In the genomic region with DNA sequence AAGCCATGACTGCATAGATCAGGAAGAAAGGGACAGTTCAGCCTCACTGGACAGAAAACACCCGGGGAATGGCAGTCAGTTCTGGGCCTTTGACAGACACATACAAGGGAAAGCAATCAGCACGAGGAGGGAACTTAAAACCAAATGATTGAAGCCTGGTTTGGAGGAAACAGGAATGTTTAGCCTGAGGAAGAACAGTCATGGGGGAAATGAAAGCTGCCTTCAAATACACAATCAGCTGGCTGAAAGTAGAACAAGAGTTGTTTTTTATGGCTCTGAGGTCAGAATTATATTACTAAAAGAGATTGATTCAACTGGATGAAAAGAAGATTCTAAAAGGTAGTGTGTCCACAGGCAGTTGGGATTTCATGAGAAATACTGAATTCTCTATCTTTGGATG, we compare ENCODE assay signal across 24 cellular contexts.
DNase-seq lines count a peak whose midpoint lies in the region; ATAC-seq lines count a peak whose summit lies in the region.
"Had no signal": no experiment of that assay in that cellular context is flagged by ENCODE, and none has a peak within 500 bp of the region (broad histone marks: within the 10 kb centered on the region; RNA-seq: fewer than 3 reads in every experiment).

No MANE protein-coding gene starts in this region.

- H3K27me3 Mint-ChIP-seq in activated CD4-positive, alpha-beta T cell treated with anti-CD3 and anti-CD28 coated beads for 36 hours = peaks cover 2% of the 10 kb centered on the region
- H3K27me3 Mint-ChIP-seq: activated CD8-positive, alpha-beta T cell treated with anti-CD3 and anti-CD28 coated beads for 36 hours had no signal

- CTCF ChIA-PET in activated CD4-positive, alpha-beta T cell treated with anti-CD3 and anti-CD28 coated beads for 36 hours (lab: Charles Lee) = interaction anchor here (0.6 kb wide), 1 partner anchor 57 kb away, joined by 3 read pairs; no protein-coding TSS in a partner anchor

- no peak overlapping the region for H4K5ac ChIP-seq in mesendoderm (ENCODE audit: low read length)

- H3K36me3 ChIP-seq in SJSA1 = no peaks in the 10 kb centered on the region
- H3K36me3 ChIP-seq in ectodermal cell (ENCODE audit: control insufficient read depth, insufficient read depth, low read length) = no peaks in the 10 kb centered on the region
- no peaks in the 10 kb centered on the region for H3K36me3 ChIP-seq in mesendoderm (ENCODE audit: control insufficient read depth, insufficient read depth, low read length)
- H3K36me3 ChIP-seq: WERI-Rb-1 had no signal

- no peak overlapping the region for H3K4me3 Mint-ChIP-seq in activated CD4-positive, alpha-beta T cell treated with anti-CD3 and anti-CD28 coated beads for 36 hours
- H3K4me3 Mint-ChIP-seq: activated CD8-positive, alpha-beta T cell treated with anti-CD3 and anti-CD28 coated beads for 36 hours; activated T-cell treated with anti-CD3 and anti-CD28 coated beads, Interleukin-2, amount 50 U/mL, for 72 hours; CD4-positive, CD25-positive, alpha-beta regulatory T cell; neural crest cell had no signal

- H3K56ac ChIP-seq in mesendoderm (ENCODE audit: low read length) = no peak overlapping the region

- no peak for ATAC-seq in activated CD4-positive, alpha-beta T cell treated with anti-CD3 and anti-CD28 coated beads for 36 hours
- ATAC-seq: activated CD8-positive, alpha-beta T cell treated with anti-CD3 and anti-CD28 coated beads for 36 hours; activated naive CD4-positive, alpha-beta T cell treated with anti-CD3 and anti-CD28 coated beads, Interleukin-2, amount 50 U/mL, for 72 hours; activated T-cell treated with anti-CD3 and anti-CD28 coated beads, Interleukin-2, amount 50 U/mL, for 72 hours had no signal

- intact Hi-C loops in activated CD4-positive, alpha-beta T cell treated with anti-CD3 and anti-CD28 coated beads for 36 hours (cut with DNase I, micrococcal nuclease) = no loop called here

- H3K4me1 ChIP-seq in SJSA1 (replicated peaks) = peaks cover 7% of the 10 kb centered on the region
- peaks cover 3% of the 10 kb centered on the region for H3K4me1 ChIP-seq in ectodermal cell (ENCODE audit: control insufficient read depth, insufficient read depth, low read length)
- no peaks in the 10 kb centered on the region for H3K4me1 ChIP-seq in mesendoderm (ENCODE audit: control insufficient read depth, low read depth, low read length)

- H3K4ac ChIP-seq in mesendoderm (ENCODE audit: low read depth, low read length) = no peak overlapping the region

- H3K18ac ChIP-seq in mesendoderm (ENCODE audit: low read length) = no peak overlapping the region

- no peak overlapping the region for H3K4me3 ChIP-seq in SJSA1
- no peak overlapping the region for H3K4me3 ChIP-seq in ectodermal cell (ENCODE audit: insufficient read depth, low read depth, low read length)
- no peak overlapping the region for H3K4me3 ChIP-seq in mesendoderm (ENCODE audit: low read length)

- no peaks in the 10 kb centered on the region for H3K36me3 Mint-ChIP-seq in activated CD4-positive, alpha-beta T cell treated with anti-CD3 and anti-CD28 coated beads for 36 hours (ENCODE audit: low read depth)
- H3K36me3 Mint-ChIP-seq: activated naive CD4-positive, alpha-beta T cell treated with anti-CD3 and anti-CD28 coated beads, Interleukin-2, amount 50 U/mL, for 72 hours; CD4-positive, CD25-positive, alpha-beta regulatory T cell had no signal

- POLR2A ChIA-PET in activated CD4-positive, alpha-beta T cell treated with anti-CD3 and anti-CD28 coated beads for 36 hours (lab: Charles Lee) = no interaction called here

- no peak overlapping the region for H2BK120ac ChIP-seq in mesendoderm (ENCODE audit: low read depth, low read length)

- no peak overlapping the region for H3K27ac Mint-ChIP-seq in activated CD4-positive, alpha-beta T cell treated with anti-CD3 and anti-CD28 coated beads for 36 hours
- H3K27ac Mint-ChIP-seq: activated CD8-positive, alpha-beta T cell treated with anti-CD3 and anti-CD28 coated beads for 36 hours; activated naive CD4-positive, alpha-beta T cell treated with anti-CD3 and anti-CD28 coated beads, Interleukin-2, amount 50 U/mL, for 72 hours; activated T-cell treated with anti-CD3 and anti-CD28 coated beads, Interleukin-2, amount 50 U/mL, for 72 hours; CD4-positive, CD25-positive, alpha-beta regulatory T cell had no signal

- H3K4me2 ChIP-seq in mesendoderm (ENCODE audit: low read length) = no peak overlapping the region

- H4K8ac ChIP-seq in mesendoderm (ENCODE audit: low read depth, low read length) = no peak overlapping the region

- H3K27ac ChIP-seq in SJSA1 (peak overlapping the region; percentile 19; the same call in 1 of the 2 replicates), ectodermal cell (ENCODE audit: insufficient read depth, low read depth, low read length, poor library complexity, severe bottlenecking) (peak overlapping the region; percentile 9), mesendoderm (ENCODE audit: low read depth, low read length) (no peak overlapping the region)
- H3K27ac ChIP-seq: WERI-Rb-1 had no signal

- H3K23ac ChIP-seq in mesendoderm (ENCODE audit: low read length) = no peak overlapping the region

- H3K9ac ChIP-seq in mesendoderm (ENCODE audit: low read length) = no peak overlapping the region

- no peaks in the 10 kb centered on the region for H3K4me1 Mint-ChIP-seq in activated CD4-positive, alpha-beta T cell treated with anti-CD3 and anti-CD28 coated beads for 36 hours
- H3K4me1 Mint-ChIP-seq: CD4-positive, CD25-positive, alpha-beta regulatory T cell had no signal

- no peak overlapping the region for H2BK5ac ChIP-seq in mesendoderm (ENCODE audit: low read length)

- H3K79me2 ChIP-seq in mesendoderm (ENCODE audit: control insufficient read depth, insufficient read depth, low read length) = no peaks in the 10 kb centered on the region

- H2BK15ac ChIP-seq in mesendoderm (replicated peaks; ENCODE audit: low read depth) = no peak overlapping the region

- peak; percentile 68 for DNase-seq in COLO829 (ENCODE audit: low spot score)
- DNase-seq in SJSA1 (ENCODE audit: low read depth in 1 of 2, low spot score in 2 of 2) = no peak
- peak; percentile 32 for DNase-seq in mesendoderm
- DNase-seq in stimulated activated CD4-positive, alpha-beta T cell treated with anti-CD3 and anti-CD28 coated beads, Interleukin-4, amount 100 ng/mL, for 1 hour = no peak
- DNase-seq in stimulated activated CD4-positive, alpha-beta T cell treated with anti-CD3 and anti-CD28 coated beads, Interleukin-2, amount 100 ng/mL, for 24 hours = no peak
- DNase-seq in activated CD4-positive, alpha-beta T cell treated with anti-CD3 and anti-CD28 coated beads for 36 hours = no peak
- DNase-seq in NCI-H187 (lab: John Stamatoyannopoulos, UW) = no peak
- DNase-seq: activated CD8-positive, alpha-beta T cell treated with anti-CD3 and anti-CD28 coated beads for 36 hours; activated T-cell treated with anti-CD3 and anti-CD28 coated beads, Interleukin-2, amount 50 U/mL, for 72 hours; CD4-positive, CD25-positive, alpha-beta regulatory T cell; DND-41; effector CD8-positive, alpha-beta T cell; GOT3; hypothalamus; IMR-90; NCI-H510A; stimulated activated CD4-positive, alpha-beta T cell treated with anti-CD3 and anti-CD28 coated beads, Interleukin-15, amount 100 ng/mL, for 24 hours; stimulated activated naive CD4-positive, alpha-beta T cell; T-helper 1 cell; trophoblast cell; WERI-Rb-1 had no signal

- H2AK5ac ChIP-seq in mesendoderm (ENCODE audit: low read length) = no peak overlapping the region

- H3K79me1 ChIP-seq in mesendoderm (ENCODE audit: low read length) = no peaks in the 10 kb centered on the region

- H3K9me3 ChIP-seq in SJSA1 (replicated peaks) (no peaks in the 10 kb centered on the region), ectodermal cell (ENCODE audit: control insufficient read depth, low read length) (no peaks in the 10 kb centered on the region)

- 74% methylated on average over 2 of the region's 2 CpGs for WGBS in ectodermal cell, 2 experiments
- no CpG with 5 or more reads among the region's 2 CpGs for WGBS in mesendoderm (ENCODE audit: extremely low coverage, insufficient coverage, low lambda C conversion rate)

- H3K27me3 ChIP-seq in SJSA1 (replicated peaks) = no peaks in the 10 kb centered on the region
- H3K27me3 ChIP-seq in ectodermal cell (ENCODE audit: control insufficient read depth, insufficient read depth, low read length, poor library complexity, severe bottlenecking) = no peaks in the 10 kb centered on the region
- no peaks in the 10 kb centered on the region for H3K27me3 ChIP-seq in mesendoderm (ENCODE audit: insufficient read depth, low read length, poor library complexity)

- no peaks in the 10 kb centered on the region for H3K9me3 Mint-ChIP-seq in activated CD4-positive, alpha-beta T cell treated with anti-CD3 and anti-CD28 coated beads for 36 hours (ENCODE audit: low read depth)
- H3K9me3 Mint-ChIP-seq: activated CD8-positive, alpha-beta T cell treated with anti-CD3 and anti-CD28 coated beads for 36 hours; neural crest cell had no signal

Comparison
In these comparisons a context has a peak if more than half of its experiments do, and no peak if none do; other contexts are left out.
1. DNase-seq: peak in COLO829 (single experiment) and mesendoderm (single experiment); none in SJSA1 (0 of 2), stimulated activated CD4-positive, alpha-beta T cell treated with anti-CD3 and anti-CD28 coated beads, Interleukin-4, amount 100 ng/mL, for 1 hour (single experiment), stimulated activated CD4-positive, alpha-beta T cell treated with anti-CD3 and anti-CD28 coated beads, Interleukin-2, amount 100 ng/mL, for 24 hours (0 of 2), activated CD4-positive, alpha-beta T cell treated with anti-CD3 and anti-CD28 coated beads for 36 hours (single experiment) and NCI-H187 (0 of 2).